ENCODE assay signal across 22 cellular contexts in genomic region chr2:98477036-98477435, GRCh38. TPM values are rescaled to one million over a fixed set of nuclear protein-coding genes. Genes with fewer than 3 reads are reported as not detected.
DNase-seq lines count a peak whose midpoint lies in the region; ATAC-seq, FAIRE-seq and TF ChIP-seq lines count a peak whose summit lies in the region.
"Had no signal": no experiment of that assay in that cellular context is flagged by ENCODE, and none has a peak within 500 bp of the region (broad histone marks: within the 10 kb centered on the region; RNA-seq: fewer than 3 reads in every experiment).

No MANE protein-coding gene starts in this region.

- no peaks in the 10 kb centered on the region for H3K36me3 Mint-ChIP-seq in activated CD4-positive, alpha-beta T cell treated with anti-CD3 and anti-CD28 coated beads for 36 hours (ENCODE audit: low read depth)
- H3K36me3 Mint-ChIP-seq in activated naive CD8-positive, alpha-beta T cell treated with anti-CD3 and anti-CD28 coated beads for 36 hours = peaks cover 15% of the 10 kb centered on the region
- H3K36me3 Mint-ChIP-seq in natural killer cell treated with Interleukin-12 subunit alpha and Interleukin-12 subunit beta and Interleukin-15 and Interleukin-18, amount 100 ng/mL, for 72 hours = no peaks in the 10 kb centered on the region
- H3K36me3 Mint-ChIP-seq in activated T-helper 2 cell treated with anti-CD3 and anti-CD28 coated beads, Interferon-gamma antibody, Interleukin-2, Interleukin-4, amounts not matched to agents 10 μg/mL and 5 μg/mL and 100 μg/mL, durations not matched to agents 14 hours and 24 hours and 36 hours (ENCODE audit: low read depth) = peaks cover 4% of the 10 kb centered on the region

- H3K9me3 Mint-ChIP-seq in activated CD4-positive, alpha-beta T cell treated with anti-CD3 and anti-CD28 coated beads for 36 hours (ENCODE audit: low read depth) = no peaks in the 10 kb centered on the region
- H3K9me3 Mint-ChIP-seq in activated naive CD8-positive, alpha-beta T cell treated with anti-CD3 and anti-CD28 coated beads for 36 hours = no peaks in the 10 kb centered on the region
- H3K9me3 Mint-ChIP-seq in natural killer cell treated with Interleukin-12 subunit alpha and Interleukin-12 subunit beta and Interleukin-15 and Interleukin-18, amount 100 ng/mL, for 72 hours = no peaks in the 10 kb centered on the region
- H3K9me3 Mint-ChIP-seq in activated T-helper 2 cell treated with anti-CD3 and anti-CD28 coated beads, Interferon-gamma antibody, Interleukin-2, Interleukin-4, amounts not matched to agents 10 μg/mL and 5 μg/mL and 100 μg/mL, durations not matched to agents 14 hours and 24 hours and 36 hours = no peaks in the 10 kb centered on the region

- intact Hi-C loops in activated CD4-positive, alpha-beta T cell treated with anti-CD3 and anti-CD28 coated beads for 36 hours (cut with DNase I, micrococcal nuclease) = no loop called here
- intact Hi-C loops in activated T-helper 2 cell treated with anti-CD3 and anti-CD28 coated beads, Interferon-gamma antibody, Interleukin-2, Interleukin-4, amounts not matched to agents 10 μg/mL and 5 μg/mL and 100 μg/mL, durations not matched to agents 14 hours and 24 hours and 36 hours (cut with micrococcal nuclease) = no loop called here

- H3K4me3 Mint-ChIP-seq in activated CD4-positive, alpha-beta T cell treated with anti-CD3 and anti-CD28 coated beads for 36 hours = no peak overlapping the region
- no peak overlapping the region for H3K4me3 Mint-ChIP-seq in activated naive CD8-positive, alpha-beta T cell treated with anti-CD3 and anti-CD28 coated beads for 36 hours
- peak overlapping the region; percentile 36 for H3K4me3 Mint-ChIP-seq in natural killer cell treated with Interleukin-12 subunit alpha and Interleukin-12 subunit beta and Interleukin-15 and Interleukin-18, amount 100 ng/mL, for 72 hours
- H3K4me3 Mint-ChIP-seq in activated T-helper 2 cell treated with anti-CD3 and anti-CD28 coated beads, Interferon-gamma antibody, Interleukin-2, Interleukin-4, amounts not matched to agents 10 μg/mL and 5 μg/mL and 100 μg/mL, durations not matched to agents 14 hours and 24 hours and 36 hours (ENCODE audit: low read depth) = no peak overlapping the region
- H3K4me3 Mint-ChIP-seq: B cell had no signal

- CTCF ChIA-PET in activated CD4-positive, alpha-beta T cell treated with anti-CD3 and anti-CD28 coated beads for 36 hours (lab: Charles Lee) = interaction anchor here (1.3 kb wide), 1 partner anchor 11 kb away, joined by 3 read pairs; no protein-coding TSS in a partner anchor

- H3K27ac Mint-ChIP-seq in activated CD4-positive, alpha-beta T cell treated with anti-CD3 and anti-CD28 coated beads for 36 hours = peak overlapping the region; percentile 85
- H3K27ac Mint-ChIP-seq in activated naive CD8-positive, alpha-beta T cell treated with anti-CD3 and anti-CD28 coated beads for 36 hours = peak overlapping the region; percentile 93
- peak overlapping the region; percentile 94 to 95 for H3K27ac Mint-ChIP-seq in natural killer cell treated with Interleukin-12 subunit alpha and Interleukin-12 subunit beta and Interleukin-15 and Interleukin-18, amount 100 ng/mL, for 72 hours
- no peak overlapping the region for H3K27ac Mint-ChIP-seq in activated T-helper 2 cell treated with anti-CD3 and anti-CD28 coated beads, Interferon-gamma antibody, Interleukin-2, Interleukin-4, amounts not matched to agents 10 μg/mL and 5 μg/mL and 100 μg/mL, durations not matched to agents 14 hours and 24 hours and 36 hours
- H3K27ac Mint-ChIP-seq: B cell had no signal

- no peak for ATAC-seq in activated CD4-positive, alpha-beta T cell treated with anti-CD3 and anti-CD28 coated beads for 36 hours
- no peak for ATAC-seq in natural killer cell treated with Interleukin-12 subunit alpha and Interleukin-12 subunit beta and Interleukin-15 and Interleukin-18, amount 100 ng/mL, for 72 hours

- peaks cover 97% of the 10 kb centered on the region for H3K4me1 Mint-ChIP-seq in activated CD4-positive, alpha-beta T cell treated with anti-CD3 and anti-CD28 coated beads for 36 hours
- peaks cover 99% of the 10 kb centered on the region for H3K4me1 Mint-ChIP-seq in activated naive CD8-positive, alpha-beta T cell treated with anti-CD3 and anti-CD28 coated beads for 36 hours
- peaks cover 88 to 94% of the 10 kb centered on the region in 2 donors for H3K4me1 Mint-ChIP-seq in natural killer cell treated with Interleukin-12 subunit alpha and Interleukin-12 subunit beta and Interleukin-15 and Interleukin-18, amount 100 ng/mL, for 72 hours (ENCODE audit: low read depth in 2 of 2)
- peaks cover 88% of the 10 kb centered on the region for H3K4me1 Mint-ChIP-seq in activated T-helper 2 cell treated with anti-CD3 and anti-CD28 coated beads, Interferon-gamma antibody, Interleukin-2, Interleukin-4, amounts not matched to agents 10 μg/mL and 5 μg/mL and 100 μg/mL, durations not matched to agents 14 hours and 24 hours and 36 hours (ENCODE audit: low read depth)

- DNase-seq in activated CD4-positive, alpha-beta T cell treated with anti-CD3 and anti-CD28 coated beads for 36 hours = no peak
- no peak for DNase-seq in activated CD4-positive, alpha-beta T cell treated with anti-CD3 and anti-CD28 coated beads, Interleukin-2, amount 50 U/mL, for 4 hours
- DNase-seq in GM12891 (ENCODE audit: insufficient read length, low spot score) (no peak), SKM-1 treated with dmso at 0.1 percent for 144 hours (lab: John Stamatoyannopoulos, UW; ENCODE audit: unreplicated experiment) (no peak), HUDEP-2 (lab: John Stamatoyannopoulos, UW; ENCODE audit: unreplicated experiment in 76 of 76) (no peak)
- no peak for DNase-seq in activated naive CD8-positive, alpha-beta T cell treated with anti-CD3 and anti-CD28 coated beads for 36 hours
- no peak for DNase-seq in natural killer cell treated with Interleukin-12 subunit alpha and Interleukin-12 subunit beta and Interleukin-15 and Interleukin-18, amount 100 ng/mL, for 72 hours (ENCODE audit: low spot score)
- DNase-seq in activated T-helper 2 cell treated with anti-CD3 and anti-CD28 coated beads, Interferon-gamma antibody, Interleukin-2, Interleukin-4, amounts not matched to agents 10 μg/mL and 5 μg/mL and 100 μg/mL, durations not matched to agents 14 hours and 24 hours and 36 hours (ENCODE audit: low spot score) = no peak
- DNase-seq: activated CD4-positive, alpha-beta T cell treated with anti-CD3 and anti-CD28 coated beads for 1 hour; activated T-cell treated with anti-CD3 and anti-CD28 coated beads, Interleukin-2, amount 50 U/mL, for 48 hours; amniotic stem cell; DMS153; erythroblast; GDM1; mesenchymal stem cell; MV-4-11; NCI-H1930; NCI-H226; NK-92 treated with Interleukin-12 subunit alpha and Interleukin-12 subunit beta, amount 100 ng/mL, for 24 hours; T1000 had no signal

- POLR2A ChIA-PET in activated CD4-positive, alpha-beta T cell treated with anti-CD3 and anti-CD28 coated beads for 36 hours (lab: Charles Lee) = no interaction called here

- no peak for TF ChIP-seq POLR2A in GM12891 (IDR thresholded peaks at IDR 0.05; ENCODE audit: low read depth, low read length)

- FAIRE-seq in GM12891 (lab: Jason Lieb, UNC) = peak; percentile 66
- FAIRE-seq: frontal cortex had no signal

- no peaks in the 10 kb centered on the region for H3K27me3 Mint-ChIP-seq in activated CD4-positive, alpha-beta T cell treated with anti-CD3 and anti-CD28 coated beads for 36 hours
- no peaks in the 10 kb centered on the region for H3K27me3 Mint-ChIP-seq in activated naive CD8-positive, alpha-beta T cell treated with anti-CD3 and anti-CD28 coated beads for 36 hours
- no peaks in the 10 kb centered on the region for H3K27me3 Mint-ChIP-seq in natural killer cell treated with Interleukin-12 subunit alpha and Interleukin-12 subunit beta and Interleukin-15 and Interleukin-18, amount 100 ng/mL, for 72 hours
- no peaks in the 10 kb centered on the region for H3K27me3 Mint-ChIP-seq in activated T-helper 2 cell treated with anti-CD3 and anti-CD28 coated beads, Interferon-gamma antibody, Interleukin-2, Interleukin-4, amounts not matched to agents 10 μg/mL and 5 μg/mL and 100 μg/mL, durations not matched to agents 14 hours and 24 hours and 36 hours (ENCODE audit: low read depth)
- H3K27me3 Mint-ChIP-seq: B cell had no signal

TF ChIP-seq in GM12891, 5 proteins besides CTCF, POLR2A, EP300 and RAD21:
- TF ChIP-seq POLR2AphosphoS5 (IDR thresholded peaks at IDR 0.05; ENCODE audit: low read depth, low read length) (no peak), PAX5 (IDR thresholded peaks at IDR 0.05; ENCODE audit: insufficient read depth, low read length, severe bottlenecking) (no peak), POU2F2 (IDR thresholded peaks at IDR 0.05; ENCODE audit: low read depth, low read length) (no peak), SPI1 (IDR thresholded peaks at IDR 0.05; ENCODE audit: low read depth, low read length) (no peak), TAF1 (IDR thresholded peaks at IDR 0.05; ENCODE audit: low read depth, low read length) (no peak)

RNA-seq across cellular contexts. Expression of gene INPP4A, which starts 32.4 kb away (rescaled TPM):
- 10 to 100 TPM; 29.1 to 33.0 TPM for total RNA-seq in activated CD4-positive, alpha-beta T cell treated with anti-CD3 and anti-CD28 coated beads for 36 hours
- polyA plus RNA-seq in GM12891 (2012; ENCODE audit: low read depth, missing spikeins) = 16.5 TPM
- 10 to 100 TPM; 31.6 to 31.9 TPM for total RNA-seq in activated naive CD8-positive, alpha-beta T cell treated with anti-CD3 and anti-CD28 coated beads for 36 hours
- total RNA-seq in natural killer cell treated with Interleukin-12 subunit alpha and Interleukin-12 subunit beta and Interleukin-15 and Interleukin-18, amount 100 ng/mL, for 72 hours = 100 to 1,000 TPM in 1 of 2 donors, 10 to 100 TPM in 1; 65.0 to 150 TPM
- 35.9 and 40.2 TPM in 2 replicates for total RNA-seq in activated T-helper 2 cell treated with anti-CD3 and anti-CD28 coated beads, Interferon-gamma antibody, Interleukin-2, Interleukin-4, amounts not matched to agents 10 μg/mL and 5 μg/mL and 100 μg/mL, durations not matched to agents 14 hours and 24 hours and 36 hours
